In the genomic region with DNA sequence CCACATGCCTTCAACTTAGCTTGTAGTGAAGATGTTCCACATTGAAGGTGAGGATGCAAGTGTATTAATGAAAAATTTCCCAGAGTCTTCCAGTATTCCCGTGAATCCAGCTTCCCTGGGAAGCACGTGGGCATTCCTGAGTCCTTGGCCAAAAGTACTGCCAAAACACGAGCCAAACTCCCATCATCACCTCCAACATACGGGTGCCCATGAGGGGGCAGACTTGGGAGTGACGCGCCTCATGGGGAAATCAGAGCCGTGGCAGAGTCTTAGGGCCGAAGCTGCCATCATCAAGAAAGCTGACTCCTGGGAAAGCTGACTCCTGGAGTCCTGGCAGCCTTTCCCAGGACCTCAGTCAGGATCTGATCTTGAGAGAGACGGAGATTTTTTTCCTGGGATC, we compare ENCODE assay signal across 1 cellular context.
TF ChIP-seq lines count a peak whose summit lies in the region.

No MANE protein-coding gene starts in this region.

TF ChIP-seq in H1, 55 proteins besides CTCF, POLR2A, EP300 and RAD21:
- TF ChIP-seq RNF2 (IDR thresholded peaks at IDR 0.05; ENCODE audit: borderline replicate concordance, low read depth, low read length, missing control alignments, poor library complexity, severe bottlenecking) (no peak), SRF (IDR thresholded peaks at IDR 0.05; ENCODE audit: low read depth, low read length) (no peak), CREB1 (IDR thresholded peaks at IDR 0.05) (no peak)
- TF ChIP-seq, protein P1, sequence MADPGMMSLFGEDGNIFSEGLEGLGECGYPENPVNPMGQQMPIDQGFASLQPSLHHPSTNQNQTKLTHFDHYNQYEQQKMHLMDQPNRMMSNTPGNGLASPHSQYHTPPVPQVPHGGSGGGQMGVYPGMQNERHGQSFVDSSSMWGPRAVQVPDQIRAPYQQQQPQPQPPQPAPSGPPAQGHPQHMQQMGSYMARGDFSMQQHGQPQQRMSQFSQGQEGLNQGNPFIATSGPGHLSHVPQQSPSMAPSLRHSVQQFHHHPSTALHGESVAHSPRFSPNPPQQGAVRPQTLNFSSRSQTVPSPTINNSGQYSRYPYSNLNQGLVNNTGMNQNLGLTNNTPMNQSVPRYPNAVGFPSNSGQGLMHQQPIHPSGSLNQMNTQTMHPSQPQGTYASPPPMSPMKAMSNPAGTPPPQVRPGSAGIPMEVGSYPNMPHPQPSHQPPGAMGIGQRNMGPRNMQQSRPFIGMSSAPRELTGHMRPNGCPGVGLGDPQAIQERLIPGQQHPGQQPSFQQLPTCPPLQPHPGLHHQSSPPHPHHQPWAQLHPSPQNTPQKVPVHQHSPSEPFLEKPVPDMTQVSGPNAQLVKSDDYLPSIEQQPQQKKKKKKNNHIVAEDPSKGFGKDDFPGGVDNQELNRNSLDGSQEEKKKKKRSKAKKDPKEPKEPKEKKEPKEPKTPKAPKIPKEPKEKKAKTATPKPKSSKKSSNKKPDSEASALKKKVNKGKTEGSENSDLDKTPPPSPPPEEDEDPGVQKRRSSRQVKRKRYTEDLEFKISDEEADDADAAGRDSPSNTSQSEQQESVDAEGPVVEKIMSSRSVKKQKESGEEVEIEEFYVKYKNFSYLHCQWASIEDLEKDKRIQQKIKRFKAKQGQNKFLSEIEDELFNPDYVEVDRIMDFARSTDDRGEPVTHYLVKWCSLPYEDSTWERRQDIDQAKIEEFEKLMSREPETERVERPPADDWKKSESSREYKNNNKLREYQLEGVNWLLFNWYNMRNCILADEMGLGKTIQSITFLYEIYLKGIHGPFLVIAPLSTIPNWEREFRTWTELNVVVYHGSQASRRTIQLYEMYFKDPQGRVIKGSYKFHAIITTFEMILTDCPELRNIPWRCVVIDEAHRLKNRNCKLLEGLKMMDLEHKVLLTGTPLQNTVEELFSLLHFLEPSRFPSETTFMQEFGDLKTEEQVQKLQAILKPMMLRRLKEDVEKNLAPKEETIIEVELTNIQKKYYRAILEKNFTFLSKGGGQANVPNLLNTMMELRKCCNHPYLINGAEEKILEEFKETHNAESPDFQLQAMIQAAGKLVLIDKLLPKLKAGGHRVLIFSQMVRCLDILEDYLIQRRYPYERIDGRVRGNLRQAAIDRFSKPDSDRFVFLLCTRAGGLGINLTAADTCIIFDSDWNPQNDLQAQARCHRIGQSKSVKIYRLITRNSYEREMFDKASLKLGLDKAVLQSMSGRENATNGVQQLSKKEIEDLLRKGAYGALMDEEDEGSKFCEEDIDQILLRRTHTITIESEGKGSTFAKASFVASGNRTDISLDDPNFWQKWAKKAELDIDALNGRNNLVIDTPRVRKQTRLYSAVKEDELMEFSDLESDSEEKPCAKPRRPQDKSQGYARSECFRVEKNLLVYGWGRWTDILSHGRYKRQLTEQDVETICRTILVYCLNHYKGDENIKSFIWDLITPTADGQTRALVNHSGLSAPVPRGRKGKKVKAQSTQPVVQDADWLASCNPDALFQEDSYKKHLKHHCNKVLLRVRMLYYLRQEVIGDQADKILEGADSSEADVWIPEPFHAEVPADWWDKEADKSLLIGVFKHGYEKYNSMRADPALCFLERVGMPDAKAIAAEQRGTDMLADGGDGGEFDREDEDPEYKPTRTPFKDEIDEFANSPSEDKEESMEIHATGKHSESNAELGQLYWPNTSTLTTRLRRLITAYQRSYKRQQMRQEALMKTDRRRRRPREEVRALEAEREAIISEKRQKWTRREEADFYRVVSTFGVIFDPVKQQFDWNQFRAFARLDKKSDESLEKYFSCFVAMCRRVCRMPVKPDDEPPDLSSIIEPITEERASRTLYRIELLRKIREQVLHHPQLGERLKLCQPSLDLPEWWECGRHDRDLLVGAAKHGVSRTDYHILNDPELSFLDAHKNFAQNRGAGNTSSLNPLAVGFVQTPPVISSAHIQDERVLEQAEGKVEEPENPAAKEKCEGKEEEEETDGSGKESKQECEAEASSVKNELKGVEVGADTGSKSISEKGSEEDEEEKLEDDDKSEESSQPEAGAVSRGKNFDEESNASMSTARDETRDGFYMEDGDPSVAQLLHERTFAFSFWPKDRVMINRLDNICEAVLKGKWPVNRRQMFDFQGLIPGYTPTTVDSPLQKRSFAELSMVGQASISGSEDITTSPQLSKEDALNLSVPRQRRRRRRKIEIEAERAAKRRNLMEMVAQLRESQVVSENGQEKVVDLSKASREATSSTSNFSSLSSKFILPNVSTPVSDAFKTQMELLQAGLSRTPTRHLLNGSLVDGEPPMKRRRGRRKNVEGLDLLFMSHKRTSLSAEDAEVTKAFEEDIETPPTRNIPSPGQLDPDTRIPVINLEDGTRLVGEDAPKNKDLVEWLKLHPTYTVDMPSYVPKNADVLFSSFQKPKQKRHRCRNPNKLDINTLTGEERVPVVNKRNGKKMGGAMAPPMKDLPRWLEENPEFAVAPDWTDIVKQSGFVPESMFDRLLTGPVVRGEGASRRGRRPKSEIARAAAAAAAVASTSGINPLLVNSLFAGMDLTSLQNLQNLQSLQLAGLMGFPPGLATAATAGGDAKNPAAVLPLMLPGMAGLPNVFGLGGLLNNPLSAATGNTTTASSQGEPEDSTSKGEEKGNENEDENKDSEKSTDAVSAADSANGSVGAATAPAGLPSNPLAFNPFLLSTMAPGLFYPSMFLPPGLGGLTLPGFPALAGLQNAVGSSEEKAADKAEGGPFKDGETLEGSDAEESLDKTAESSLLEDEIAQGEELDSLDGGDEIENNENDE (IDR thresholded peaks at IDR 0.05; ENCODE audit: insufficient replicate concordance, low read length): no peak
TF ChIP-seq in H1: peak in this region for 0.
